Comparison of ENCODE assay signal across 10 cellular contexts in genomic region chrX:153966283-153966688, GRCh38. TPM values are rescaled to one million over a fixed set of nuclear protein-coding genes. Genes with fewer than 3 reads are reported as not detected.
DNase-seq lines count a peak whose midpoint lies in the region; ATAC-seq and TF ChIP-seq lines count a peak whose summit lies in the region.
"Had no signal": no experiment of that assay in that cellular context is flagged by ENCODE, and none has a peak within 500 bp of the region (broad histone marks: within the 10 kb centered on the region; RNA-seq: fewer than 3 reads in every experiment).

No MANE protein-coding gene starts in this region.

- intact Hi-C loops in A673 (cut with micrococcal nuclease; ENCODE audit: unreplicated experiment), result no loop called here
- intact Hi-C loops in naive thymus-derived CD4-positive, alpha-beta T cell (cut with micrococcal nuclease), result loop anchor here (2.0 to 10.0 kb wide), 2 partner anchors 13 to 371 kb away; partner anchors contain the start of gene CCNQ (in 1 of the 2)

- peaks cover 24% of the 10 kb centered on the region for H3K36me3 ChIP-seq in A673 (ENCODE audit: insufficient read depth, low read length, poor library complexity, severe bottlenecking)
- H3K36me3 ChIP-seq in naive thymus-derived CD4-positive, alpha-beta T cell (ENCODE audit: control insufficient read depth in 2 of 3, insufficient read depth in 3 of 3, low read length in 3 of 3), result peaks cover 0 to 41% (median 0%) of the 10 kb centered on the region in 3 experiments

- H3K9me3 ChIP-seq in A673 (ENCODE audit: low read depth, low read length, poor library complexity, severe bottlenecking), result no peaks in the 10 kb centered on the region
- no peaks in the 10 kb centered on the region for H3K9me3 ChIP-seq in naive thymus-derived CD4-positive, alpha-beta T cell (ENCODE audit: control insufficient read depth in 2 of 3, low read length in 3 of 3)

- H3K4me1 Mint-ChIP-seq in IgD-negative memory B cell, result peaks cover 21 to 27% (median 24%) of the 10 kb centered on the region in 3 donors
- peaks cover 8 to 33% (median 25%) of the 10 kb centered on the region in 7 donors for H3K4me1 Mint-ChIP-seq in naive thymus-derived CD4-positive, alpha-beta T cell

- ATAC-seq in naive thymus-derived CD4-positive, alpha-beta T cell, result no peak
- no peak for ATAC-seq in esophagus mucosa

- no peak overlapping the region for H3K4me3 ChIP-seq in A673 (ENCODE audit: low read depth, low read length, poor library complexity, severe bottlenecking)
- H3K4me3 ChIP-seq in naive thymus-derived CD4-positive, alpha-beta T cell (ENCODE audit: low read length), result peak overlapping the region; percentile 97
- H3K4me3 ChIP-seq: hepatocyte had no signal

- H3K9me3 Mint-ChIP-seq in IgD-negative memory B cell, result no peaks in the 10 kb centered on the region
- peaks cover 0 to 2% (median 0%) of the 10 kb centered on the region in 11 donors for H3K9me3 Mint-ChIP-seq in naive thymus-derived CD4-positive, alpha-beta T cell

- POLR2A ChIA-PET in A673 (lab: Charles Lee; ENCODE audit: low non-redundant PET), result interaction anchor here (0.6 to 1.2 kb wide), 2 partner anchors 16 to 279 kb away, joined by 6 to 8 read pairs; no protein-coding TSS in a partner anchor
- POLR2A ChIA-PET in naive thymus-derived CD4-positive, alpha-beta T cell (lab: Charles Lee), result interaction anchor here (1.5 to 8.5 kb wide), 4 partner anchors 9 to 40 kb away, joined by 4 to 127 read pairs (median 35); partner anchors contain the start of genes ARHGAP4 and RENBP

- DNase-seq in A673 (ENCODE audit: low spot score) (no peak), caudate nucleus (lab: John Stamatoyannopoulos, UW) (peak in 8 of 61 donors; percentile 1 to 81 (median 18)), NCI-H1092 (lab: John Stamatoyannopoulos, UW) (no peak), NCI-H146 (lab: John Stamatoyannopoulos, UW) (no peak), amniotic stem cell (lab: John Stamatoyannopoulos, UW) (no peak)
- no peak for DNase-seq in naive thymus-derived CD4-positive, alpha-beta T cell
- DNase-seq: occipital lobe had no signal

- no TSS peak for BruUV-seq in A673 (replicated peaks; lab: Mats Ljungman, UMichigan)

- no peaks in the 10 kb centered on the region for H3K27me3 ChIP-seq in A673 (replicated peaks; ENCODE audit: insufficient read depth, low read depth, low read length, poor library complexity)
- H3K27me3 ChIP-seq in naive thymus-derived CD4-positive, alpha-beta T cell (ENCODE audit: control insufficient read depth in 2 of 2, insufficient read depth in 2 of 2, low read length in 2 of 2), result no peaks in the 10 kb centered on the region
- H3K27me3 ChIP-seq: hepatocyte had no signal

- H3K4me3 Mint-ChIP-seq in IgD-negative memory B cell, result peak overlapping the region in 2 of 4 donors; percentile 70 to 99
- H3K4me3 Mint-ChIP-seq in naive thymus-derived CD4-positive, alpha-beta T cell, result peak overlapping the region; percentile 27 to 100 (median 96)

- TF ChIP-seq CTCF in A673 (conservative IDR thresholded peaks at IDR 0.05; ENCODE audit: low read depth, low read length), result no peak

- no peaks in the 10 kb centered on the region for H3K27me3 Mint-ChIP-seq in IgD-negative memory B cell
- H3K27me3 Mint-ChIP-seq in naive thymus-derived CD4-positive, alpha-beta T cell, result no peaks in the 10 kb centered on the region

- CTCF ChIA-PET in A673 (lab: Charles Lee), result no interaction called here
- CTCF ChIA-PET in naive thymus-derived CD4-positive, alpha-beta T cell (lab: Charles Lee), result interaction anchor here (0.5 to 4.7 kb wide), 8 partner anchors 15 to 358 kb away, joined by 3 to 27 read pairs (median 5); partner anchors contain the start of gene ARHGAP4

- H3K27ac ChIP-seq in A673 (ENCODE audit: low read depth, low read length, poor library complexity, severe bottlenecking), result peak overlapping the region; percentile 16
- H3K27ac ChIP-seq in caudate nucleus (ENCODE audit: low read depth, low read length), result peak overlapping the region; percentile 77
- peak overlapping the region; percentile 99 for H3K27ac ChIP-seq in naive thymus-derived CD4-positive, alpha-beta T cell (ENCODE audit: low read depth, low read length)
- H3K27ac ChIP-seq: hepatocyte had no signal

- no peaks in the 10 kb centered on the region for H3K36me3 Mint-ChIP-seq in IgD-negative memory B cell
- H3K36me3 Mint-ChIP-seq in naive thymus-derived CD4-positive, alpha-beta T cell, result peaks cover 0 to 22% (median 0%) of the 10 kb centered on the region in 5 donors

- peaks cover 19% of the 10 kb centered on the region for H3K4me1 ChIP-seq in A673 (ENCODE audit: insufficient read depth, low read length, poor library complexity, severe bottlenecking)
- peaks cover 24 to 26% of the 10 kb centered on the region in 2 donors for H3K4me1 ChIP-seq in naive thymus-derived CD4-positive, alpha-beta T cell (ENCODE audit: control insufficient read depth in 2 of 2, insufficient read depth in 2 of 2, low read length in 2 of 2)

- peak overlapping the region; percentile 47 to 70 (median 67) for H3K27ac Mint-ChIP-seq in IgD-negative memory B cell
- H3K27ac Mint-ChIP-seq in naive thymus-derived CD4-positive, alpha-beta T cell, result peak overlapping the region in 7 of 9 donors; percentile 30 to 99 (median 96)

RNA-seq across cellular contexts. Expression of gene HCFC1, which starts 5.3 kb away (rescaled TPM):
- total RNA-seq in A673 (2021) (124 and 137 TPM in 2 replicates), esophagus mucosa (33.0 TPM)
- 12.2 TPM for polyA plus RNA-seq in IgD-negative memory B cell
- 100 to 1,000 TPM in 1 of 5 experiments, 10 to 100 TPM in 4; 52.3 to 106 (median 67.2) TPM for total RNA-seq in naive thymus-derived CD4-positive, alpha-beta T cell
- polyA plus RNA-seq in naive thymus-derived CD4-positive, alpha-beta T cell, result 10 to 100 TPM in 1 of 2 donors, 1 to 10 TPM in 1; 6.6 to 15.0 TPM

RNA-seq across cellular contexts. Expression of gene TMEM187, which starts 6.3 kb away (rescaled TPM):
- total RNA-seq in A673 (2021), result 2.8 and 6.8 TPM in 2 replicates
- polyA plus RNA-seq in IgD-negative memory B cell, result 7.1 TPM
- total RNA-seq in naive thymus-derived CD4-positive, alpha-beta T cell, result 10 to 100 TPM in 2 of 5 experiments, 1 to 10 TPM in 3; 1.4 to 13.4 (median 7.1) TPM
- polyA plus RNA-seq in naive thymus-derived CD4-positive, alpha-beta T cell, result 10 to 100 TPM in 1 of 2 donors, 1 to 10 TPM in 1; 10.0 to 22.7 TPM
- total RNA-seq in esophagus mucosa, result 5.1 TPM

RNA-seq across cellular contexts. Expression of gene RENBP, which starts 21.8 kb away (rescaled TPM):
- total RNA-seq in A673 (2021) (3.4 and 5.7 TPM in 2 replicates), esophagus mucosa (0.52 TPM)
- 1.2 TPM for polyA plus RNA-seq in IgD-negative memory B cell
- 10 to 100 TPM; 14.8 to 32.7 (median 27.7) TPM for total RNA-seq in naive thymus-derived CD4-positive, alpha-beta T cell
- 1 to 10 TPM in 1 of 2 donors, under 1 TPM in 1; 0.47 to 1.3 TPM for polyA plus RNA-seq in naive thymus-derived CD4-positive, alpha-beta T cell

RNA-seq across cellular contexts. Expression of gene NAA10, which starts 31.4 kb away (rescaled TPM):
- 136 and 140 TPM in 2 replicates for total RNA-seq in A673 (2021)
- polyA plus RNA-seq in IgD-negative memory B cell, result 91.4 TPM
- 10 to 100 TPM; 45.2 to 79.7 (median 75.6) TPM for total RNA-seq in naive thymus-derived CD4-positive, alpha-beta T cell
- 10 to 100 TPM; 37.6 to 47.2 TPM for polyA plus RNA-seq in naive thymus-derived CD4-positive, alpha-beta T cell
- 73.6 TPM for total RNA-seq in esophagus mucosa

RNA-seq across cellular contexts. Expression of gene ARHGAP4, which starts 40.2 kb away (rescaled TPM):
- total RNA-seq in A673 (2021) (43.0 and 45.7 TPM in 2 replicates), esophagus mucosa (7.5 TPM)
- polyA plus RNA-seq in IgD-negative memory B cell, result 123 TPM
- total RNA-seq in naive thymus-derived CD4-positive, alpha-beta T cell, result 100 to 1,000 TPM; 310 to 439 (median 377) TPM
- 100 to 1,000 TPM in 1 of 2 donors, 10 to 100 TPM in 1; 82.5 to 147 TPM for polyA plus RNA-seq in naive thymus-derived CD4-positive, alpha-beta T cell

Comparison
In these comparisons a context has a peak if more than half of its experiments do, and no peak if none do; other contexts are left out.
1. H3K27ac ChIP-seq: peak in every context shown above with its lines; median percentile 99 in naive thymus-derived CD4-positive, alpha-beta T cell; 77 in caudate nucleus; 16 in A673.